Comparison of ENCODE assay signal across 15 cellular contexts in genomic region chr19:49681830-49682229, GRCh38. TPM values are rescaled to one million over a fixed set of nuclear protein-coding genes. Genes with fewer than 3 reads are reported as not detected.
"Had no signal": no experiment of that assay in that cellular context is flagged by ENCODE, and none has a peak within 500 bp of the region (broad histone marks: within the 10 kb centered on the region; RNA-seq: fewer than 3 reads in every experiment).

No MANE protein-coding gene starts in this region.

- H3K27me3 Mint-ChIP-seq: activated CD4-positive, alpha-beta T cell treated with anti-CD3 and anti-CD28 coated beads, Interleukin-2, amount 10 ng/mL, durations not matched to agents 24 days and 14 days; activated naive CD4-positive, alpha-beta T cell treated with anti-CD3 and anti-CD28 coated beads, Interleukin-2, amount 10 ng/mL, durations not matched to agents 7 days and 5 days; central memory CD8-positive, alpha-beta T cell had no signal

- H3K9me3 ChIP-seq: sigmoid colon had no signal

- H3K27me3 ChIP-seq: sigmoid colon had no signal

- H3K4me3 ChIP-seq: sigmoid colon had no signal

- H3K4me3 Mint-ChIP-seq: activated CD4-positive, alpha-beta T cell treated with anti-CD3 and anti-CD28 coated beads, Interleukin-2, amount 10 ng/mL, durations not matched to agents 24 days and 14 days; activated naive CD4-positive, alpha-beta T cell treated with anti-CD3 and anti-CD28 coated beads, Interleukin-2, amount 10 ng/mL, durations not matched to agents 7 days and 5 days; central memory CD8-positive, alpha-beta T cell had no signal

- DNase-seq: activated CD4-positive, alpha-beta T cell treated with anti-CD3 and anti-CD28 coated beads, Interleukin-2, amount 10 ng/mL, durations not matched to agents 24 days and 14 days; activated CD4-positive, CD25-positive, alpha-beta regulatory T cell; activated CD8-positive, alpha-beta memory T cell treated with anti-CD3 and anti-CD28 coated beads for 24 hours; activated naive CD4-positive, alpha-beta T cell treated with anti-CD3 and anti-CD28 coated beads, Interleukin-2, amount 10 ng/mL, durations not matched to agents 7 days and 5 days; cortex of kidney; effector CD8-positive, alpha-beta T cell; foreskin fibroblast; hippocampal formation; sigmoid colon; stimulated activated CD4-positive, alpha-beta T cell treated with anti-CD3 and anti-CD28 coated beads, Interleukin-1b, Interleukin-23, amount 100 ng/mL, for 48 hours had no signal

- H3K9me3 Mint-ChIP-seq: activated CD4-positive, alpha-beta T cell treated with anti-CD3 and anti-CD28 coated beads, Interleukin-2, amount 10 ng/mL, durations not matched to agents 24 days and 14 days; activated naive CD4-positive, alpha-beta T cell treated with anti-CD3 and anti-CD28 coated beads, Interleukin-2, amount 10 ng/mL, durations not matched to agents 7 days and 5 days; brain; central memory CD8-positive, alpha-beta T cell; nephron had no signal

- ATAC-seq: left lobe of liver had no signal

- H3K27ac Mint-ChIP-seq: activated CD4-positive, alpha-beta T cell treated with anti-CD3 and anti-CD28 coated beads, Interleukin-2, amount 10 ng/mL, durations not matched to agents 24 days and 14 days; activated naive CD4-positive, alpha-beta T cell treated with anti-CD3 and anti-CD28 coated beads, Interleukin-2, amount 10 ng/mL, durations not matched to agents 7 days and 5 days; nephron had no signal

- H3K27ac ChIP-seq: sigmoid colon had no signal

RNA-seq across cellular contexts. Expression of gene BCL2L12, which starts 16.1 kb away (rescaled TPM):
- total RNA-seq: occipital lobe had no signal
